In genomic region chr14:76826122-76826521, GRCh38 we compare ENCODE assay signal across 1 cellular context.
TF ChIP-seq lines count a peak whose summit lies in the region.

LRRC74A (plus strand) TSS chr14:76826408; CDS start chr14:76826698, 290 bp downstream.

TF ChIP-seq in HEK293, 187 proteins besides CTCF, POLR2A, EP300 and RAD21 (continued from another document):
- TF ChIP-seq, protein P1, sequence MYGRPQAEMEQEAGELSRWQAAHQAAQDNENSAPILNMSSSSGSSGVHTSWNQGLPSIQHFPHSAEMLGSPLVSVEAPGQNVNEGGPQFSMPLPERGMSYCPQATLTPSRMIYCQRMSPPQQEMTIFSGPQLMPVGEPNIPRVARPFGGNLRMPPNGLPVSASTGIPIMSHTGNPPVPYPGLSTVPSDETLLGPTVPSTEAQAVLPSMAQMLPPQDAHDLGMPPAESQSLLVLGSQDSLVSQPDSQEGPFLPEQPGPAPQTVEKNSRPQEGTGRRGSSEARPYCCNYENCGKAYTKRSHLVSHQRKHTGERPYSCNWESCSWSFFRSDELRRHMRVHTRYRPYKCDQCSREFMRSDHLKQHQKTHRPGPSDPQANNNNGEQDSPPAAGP (tag by site-specific recombination; IDR thresholded peaks at IDR 0.05): no peak
- TF ChIP-seq ZNF692 (tag by site-specific recombination; IDR thresholded peaks at IDR 0.05): no peak
